ENCODE assay signal across 26 cellular contexts in genomic region chr1:180026556-180026955, GRCh38.
DNase-seq lines count a peak whose midpoint lies in the region; ATAC-seq and TF ChIP-seq lines count a peak whose summit lies in the region.
"Had no signal": no experiment of that assay in that cellular context is flagged by ENCODE, and none has a peak within 500 bp of the region (broad histone marks: within the 10 kb centered on the region; RNA-seq: fewer than 3 reads in every experiment).

No MANE protein-coding gene starts in this region.

- no peak overlapping the region for H3K27ac Mint-ChIP-seq in activated CD4-positive, alpha-beta memory T cell treated with anti-CD3 and anti-CD28 coated beads, Interleukin-2, amount 10 ng/mL, durations not matched to agents 7 days and 5 days
- no peak overlapping the region for H3K27ac Mint-ChIP-seq in activated CD4-positive, alpha-beta memory T cell treated with anti-CD3 and anti-CD28 coated beads for 36 hours
- H3K27ac Mint-ChIP-seq: CD8-positive, alpha-beta T cell; GM23338; type B pancreatic cell had no signal

- TF ChIP-seq EP300 in sigmoid colon (IDR thresholded peaks at IDR 0.05) = no peak

- H3K4me2 ChIP-seq in IMR-90 (ENCODE audit: low read depth, low read length) = no peak overlapping the region
- H3K4me2 ChIP-seq: GM23338 had no signal

- no peak overlapping the region for H3K14ac ChIP-seq in IMR-90 (replicated peaks; ENCODE audit: low read depth, low read length)

- peak; percentile 22; the same call in 1 of the 2 replicates for ATAC-seq in IMR-90 (ENCODE audit: low read depth)
- no peak for ATAC-seq in HG02870 (IDR thresholded peaks at IDR 0.05; ENCODE audit: unreplicated experiment)
- ATAC-seq: CD8-positive, alpha-beta T cell; esophagus mucosa; GM23338; lower lobe of right lung had no signal

- no peaks in the 10 kb centered on the region for H3K27me3 Mint-ChIP-seq in activated CD4-positive, alpha-beta memory T cell treated with anti-CD3 and anti-CD28 coated beads, Interleukin-2, amount 10 ng/mL, durations not matched to agents 7 days and 5 days
- no peaks in the 10 kb centered on the region for H3K27me3 Mint-ChIP-seq in activated CD4-positive, alpha-beta memory T cell treated with anti-CD3 and anti-CD28 coated beads for 36 hours
- H3K27me3 Mint-ChIP-seq: type B pancreatic cell had no signal

- H2BK20ac ChIP-seq in IMR-90 (ENCODE audit: low read depth, low read length) = no peak overlapping the region

- WGBS in IMR-90 (ENCODE audit: extremely low coverage in 2 of 2, insufficient read length in 1 of 2), 2 experiments = no CpG with 5 or more reads among the region's 3 CpGs
- 96% methylated on average over 3 of the region's 3 CpGs for WGBS in sigmoid colon, 2 donors

- intact Hi-C loops in IMR-90 (cut with micrococcal nuclease) (no loop called here), sigmoid colon (cut with DNase I) (no loop called here)
- intact Hi-C loops in activated CD4-positive, alpha-beta memory T cell treated with anti-CD3 and anti-CD28 coated beads for 36 hours (cut with micrococcal nuclease) = no loop called here

- H2AFZ ChIP-seq in IMR-90 (replicated peaks; ENCODE audit: low read length, poor library complexity) = no peak overlapping the region
- H2AFZ ChIP-seq: GM23338 had no signal

- H4K5ac ChIP-seq in IMR-90 (ENCODE audit: low read depth, low read length) = no peak overlapping the region

- dilution Hi-C loops in IMR-90 (cut with HindIII; ENCODE audit: low sequenced_read_pairs, unreplicated experiment) = loop anchor here (25.0 kb wide), 1 partner anchor 136 kb away; the partner anchor contains the start of gene QSOX1

- H3K23ac ChIP-seq in IMR-90 (ENCODE audit: low read depth, low read length) = no peak overlapping the region

- no peak overlapping the region for H4K91ac ChIP-seq in IMR-90 (ENCODE audit: insufficient read depth, low read depth, low read length)

- no peak overlapping the region for H2AK9ac ChIP-seq in IMR-90 (replicated peaks; ENCODE audit: low read depth, low read length, poor library complexity)

- peak overlapping the region; percentile 72 for H2BK5ac ChIP-seq in IMR-90 (ENCODE audit: low read depth, low read length, poor library complexity, severe bottlenecking)

- H3K79me1 ChIP-seq in IMR-90 (ENCODE audit: low read depth in 1 of 2, low read length in 2 of 2) = peaks cover 0 to 22% of the 10 kb centered on the region in 2 experiments; a peak in 2 of 4 replicates

- H3K9ac ChIP-seq in IMR-90 (ENCODE audit: low read depth, low read length) = no peak overlapping the region

- CTCF ChIA-PET in IMR-90 (lab: Yijun Ruan, JAX) = no interaction called here
- CTCF ChIA-PET in activated CD4-positive, alpha-beta memory T cell treated with anti-CD3 and anti-CD28 coated beads, Interleukin-2, amount 10 ng/mL, durations not matched to agents 7 days and 5 days (lab: Charles Lee) = no interaction called here
- CTCF ChIA-PET in activated CD4-positive, alpha-beta memory T cell treated with anti-CD3 and anti-CD28 coated beads for 36 hours (lab: Charles Lee) = no interaction called here

- H4K20me1 ChIP-seq in IMR-90 (ENCODE audit: insufficient read depth, low read length) = peaks cover 3% of the 10 kb centered on the region; the same call in 1 of the 2 replicates

- no peak for TF ChIP-seq CTCF in IMR-90 (conservative IDR thresholded peaks at IDR 0.05; ENCODE audit: low read depth, low read length)
- no peak for TF ChIP-seq CTCF in brain microvascular endothelial cell (IDR thresholded peaks at IDR 0.05; ENCODE audit: low read depth, low read length, missing control alignments)
- TF ChIP-seq CTCF in fibroblast of pulmonary artery (IDR thresholded peaks at IDR 0.05; ENCODE audit: low read length, missing control alignments) = no peak
- no peak for TF ChIP-seq CTCF in sigmoid colon (IDR thresholded peaks at IDR 0.05)

- H3K27me3 ChIP-seq in IMR-90 (ENCODE audit: control insufficient read depth, insufficient read depth, low read length) = no peaks in the 10 kb centered on the region
- H3K27me3 ChIP-seq in brain microvascular endothelial cell (replicated peaks) = no peaks in the 10 kb centered on the region
- no peaks in the 10 kb centered on the region for H3K27me3 ChIP-seq in sigmoid colon

- H3K9me1 ChIP-seq in IMR-90 (ENCODE audit: insufficient read depth, low read length) = peaks cover 3% of the 10 kb centered on the region; the same call in 1 of the 2 replicates

- H4K8ac ChIP-seq in IMR-90 (ENCODE audit: low read depth in 2 of 2, low read length in 2 of 2) = no peak overlapping the region

- peaks cover 42% of the 10 kb centered on the region for H3K36me3 Mint-ChIP-seq in activated CD4-positive, alpha-beta memory T cell treated with anti-CD3 and anti-CD28 coated beads, Interleukin-2, amount 10 ng/mL, durations not matched to agents 7 days and 5 days (ENCODE audit: low read depth)
- peaks cover 18% of the 10 kb centered on the region for H3K36me3 Mint-ChIP-seq in activated CD4-positive, alpha-beta memory T cell treated with anti-CD3 and anti-CD28 coated beads for 36 hours

- H3K56ac ChIP-seq in IMR-90 (ENCODE audit: extremely low read depth, insufficient read depth, low read length) = no peak overlapping the region

- in situ Hi-C loops in IMR-90 (cut with MboI; ENCODE audit: low sequenced_read_pairs) (no loop called here), brain microvascular endothelial cell (cut with HindIII; ENCODE audit: low pct_ligation_motif_present, low sequenced_read_pairs) (no loop called here)

- peaks cover 6% of the 10 kb centered on the region for H3K4me1 Mint-ChIP-seq in activated CD4-positive, alpha-beta memory T cell treated with anti-CD3 and anti-CD28 coated beads, Interleukin-2, amount 10 ng/mL, durations not matched to agents 7 days and 5 days
- H3K4me1 Mint-ChIP-seq in activated CD4-positive, alpha-beta memory T cell treated with anti-CD3 and anti-CD28 coated beads for 36 hours (ENCODE audit: low read depth) = peaks cover 10% of the 10 kb centered on the region
- H3K4me1 Mint-ChIP-seq: GM23338 had no signal

- H3K36me3 ChIP-seq in IMR-90 (ENCODE audit: control insufficient read depth, insufficient read depth, low read length) (peaks cover 13% of the 10 kb centered on the region), brain microvascular endothelial cell (replicated peaks) (peaks cover 8% of the 10 kb centered on the region), sigmoid colon (peaks cover 13 to 61% (median 16%) of the 10 kb centered on the region in 4 donors)
- H3K36me3 ChIP-seq: prostate gland had no signal

- H2BK15ac ChIP-seq in IMR-90 (ENCODE audit: low read depth, low read length) = no peak overlapping the region

- H3K4me1 ChIP-seq in IMR-90 (ENCODE audit: control insufficient read depth, insufficient read depth, low read length) (peaks cover 5% of the 10 kb centered on the region), sigmoid colon (peaks cover 0 to 31% (median 16%) of the 10 kb centered on the region in 4 donors)
- H3K4me1 ChIP-seq: prostate gland had no signal

- H2AK5ac ChIP-seq in IMR-90 (ENCODE audit: low read depth, low read length) = no peak overlapping the region

- H3K4me3 ChIP-seq in IMR-90 (ENCODE audit: insufficient read depth, low read depth, low read length) (no peak overlapping the region), brain microvascular endothelial cell (ENCODE audit: low read depth, low read length) (no peak overlapping the region), fibroblast of pulmonary artery (replicated peaks; ENCODE audit: low read depth, low read length) (no peak overlapping the region), sigmoid colon (no peak overlapping the region)
- H3K4me3 ChIP-seq: GM23338, lower lobe of right lung, prostate gland, skin epidermis had no signal

- no peak overlapping the region for H3K18ac ChIP-seq in IMR-90 (ENCODE audit: low read depth, low read length)

- H3K27ac ChIP-seq in IMR-90 (ENCODE audit: insufficient read depth, low read length) = no peak overlapping the region
- H3K27ac ChIP-seq in brain microvascular endothelial cell = peak overlapping the region; percentile 44
- peak overlapping the region in 3 of 4 donors; percentile 42 to 64 (median 57) for H3K27ac ChIP-seq in sigmoid colon
- H3K27ac ChIP-seq: lower lobe of right lung, prostate gland, skin epidermis, VCaP had no signal

- no TSS peak for BruUV-seq in IMR-90 (replicated peaks; lab: Mats Ljungman, UMichigan)

- TF ChIP-seq RAD21 in IMR-90 (IDR thresholded peaks at IDR 0.05; ENCODE audit: low read length) = no peak

- no peak overlapping the region for H3K4ac ChIP-seq in IMR-90 (ENCODE audit: low read depth, low read length)

- H3K9me3 ChIP-seq in IMR-90 (ENCODE audit: control insufficient read depth, insufficient read depth, low read length) (no peaks in the 10 kb centered on the region), sigmoid colon (no peaks in the 10 kb centered on the region)
- H3K9me3 ChIP-seq: lower lobe of right lung, prostate gland had no signal

- H3K9me3 Mint-ChIP-seq in activated CD4-positive, alpha-beta memory T cell treated with anti-CD3 and anti-CD28 coated beads, Interleukin-2, amount 10 ng/mL, durations not matched to agents 7 days and 5 days = no peaks in the 10 kb centered on the region
- H3K9me3 Mint-ChIP-seq in activated CD4-positive, alpha-beta memory T cell treated with anti-CD3 and anti-CD28 coated beads for 36 hours = no peaks in the 10 kb centered on the region
- H3K9me3 Mint-ChIP-seq: CD8-positive, alpha-beta T cell; GM23338; type B pancreatic cell had no signal

- DNase-seq in IMR-90 = peak; percentile 45
- DNase-seq in brain microvascular endothelial cell = peak; percentile 23
- DNase-seq in fibroblast of pulmonary artery (ENCODE audit: low read depth) = peak; percentile 73
- no peak for DNase-seq in sigmoid colon
- DNase-seq in epidermal melanocyte (ENCODE audit: insufficient read length, low spot score) = no peak
- DNase-seq in activated CD4-positive, alpha-beta memory T cell treated with anti-CD3 and anti-CD28 coated beads, Interleukin-2, amount 10 ng/mL, durations not matched to agents 7 days and 5 days = no peak
- no peak for DNase-seq in activated CD4-positive, alpha-beta memory T cell treated with anti-CD3 and anti-CD28 coated beads for 36 hours
- DNase-seq: activated CD4-positive, alpha-beta T cell treated with anti-CD3 and anti-CD28 coated beads for 48 hours; activated naive CD4-positive, alpha-beta T cell treated with anti-CD3 and anti-CD28 coated beads, Interleukin-2, amount 50 U/mL, for 16 hours; CD8-positive, alpha-beta T cell; DMS153; effector CD4-positive, alpha-beta T cell; GF-D8; kidney glomerular epithelial cell; lower lobe of right lung; NCI-H1048; NCI-H2029 treated with DMSO at 0.1 percent for 48 hours; NCI-H226; stimulated activated CD4-positive, alpha-beta T cell treated with anti-CD3 and anti-CD28 coated beads, Interleukin-1b, Interleukin-23, amount 100 ng/mL, for 48 hours had no signal

- POLR2A ChIA-PET in IMR-90 (lab: Charles Lee; ENCODE audit: unreplicated experiment) = no interaction called here
- POLR2A ChIA-PET in activated CD4-positive, alpha-beta memory T cell treated with anti-CD3 and anti-CD28 coated beads, Interleukin-2, amount 10 ng/mL, durations not matched to agents 7 days and 5 days (lab: Charles Lee) = no interaction called here
- POLR2A ChIA-PET in activated CD4-positive, alpha-beta memory T cell treated with anti-CD3 and anti-CD28 coated beads for 36 hours (lab: Charles Lee) = no interaction called here

- no peak overlapping the region for H3K4me3 Mint-ChIP-seq in activated CD4-positive, alpha-beta memory T cell treated with anti-CD3 and anti-CD28 coated beads, Interleukin-2, amount 10 ng/mL, durations not matched to agents 7 days and 5 days
- no peak overlapping the region for H3K4me3 Mint-ChIP-seq in activated CD4-positive, alpha-beta memory T cell treated with anti-CD3 and anti-CD28 coated beads for 36 hours
- H3K4me3 Mint-ChIP-seq: CD8-positive, alpha-beta T cell; GM23338; type B pancreatic cell had no signal

- TF ChIP-seq POLR2A in IMR-90 (IDR thresholded peaks at IDR 0.05; ENCODE audit: low read depth, low read length) (no peak), sigmoid colon (IDR thresholded peaks at IDR 0.05) (no peak)

- no peak overlapping the region for H2BK120ac ChIP-seq in IMR-90 (ENCODE audit: low read depth, low read length)

Comparison
In these comparisons a context has a peak if more than half of its experiments do, and no peak if none do; other contexts are left out.
1. DNase-seq: peak in IMR-90 (single experiment), brain microvascular endothelial cell (single experiment) and fibroblast of pulmonary artery (single experiment); none in sigmoid colon (single experiment), epidermal melanocyte (single experiment), activated CD4-positive, alpha-beta memory T cell treated with anti-CD3 and anti-CD28 coated beads, Interleukin-2, amount 10 ng/mL, durations not matched to agents 7 days and 5 days (single experiment) and activated CD4-positive, alpha-beta memory T cell treated with anti-CD3 and anti-CD28 coated beads for 36 hours (single experiment).